Comparison of ENCODE assay signal across 8 cellular contexts in the genomic region with DNA sequence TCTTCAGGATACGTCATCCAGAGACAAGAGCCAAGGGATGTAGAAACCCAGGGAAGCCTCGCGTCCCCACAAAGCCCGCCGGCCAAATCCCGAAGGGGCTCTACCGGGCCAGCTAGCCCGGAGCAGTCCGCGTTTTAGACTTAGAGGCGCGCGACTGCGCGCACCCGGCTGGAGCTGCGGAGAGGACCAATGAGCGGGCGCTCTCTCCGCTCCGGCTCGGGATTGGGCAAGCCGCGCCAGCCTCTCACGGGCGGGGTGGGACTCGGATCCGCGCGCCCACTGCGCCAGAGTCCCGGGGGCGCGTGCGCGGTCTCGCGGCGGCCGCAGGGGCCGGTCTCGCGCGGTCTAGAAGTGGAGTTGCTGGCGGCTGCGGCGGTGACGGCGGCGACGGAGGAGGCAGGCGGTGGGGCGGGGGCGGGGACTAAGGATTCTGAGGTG. TPM values are rescaled to one million over a fixed set of nuclear protein-coding genes. Genes with fewer than 3 reads are reported as not detected.
A peak's percentile ranks its signal among the peaks of the same experiment; 100 is the strongest.
DNase-seq lines count a peak whose midpoint lies in the region; ATAC-seq and TF ChIP-seq lines count a peak whose summit lies in the region.

No MANE protein-coding gene starts in this region.

- no peaks in the 10 kb centered on the region for H3K9me3 ChIP-seq in SK-N-MC (ENCODE audit: low read depth, low read length)
- no peaks in the 10 kb centered on the region for H3K9me3 ChIP-seq in osteoblast (ENCODE audit: low read depth, low read length)
- H3K9me3 ChIP-seq in thoracic aorta, result no peaks in the 10 kb centered on the region

- peaks cover 3% of the 10 kb centered on the region; the same call in 1 of the 2 replicates for H3K27me3 Mint-ChIP-seq in HFFc6 (ENCODE audit: insufficient read depth)
- peaks cover 4% of the 10 kb centered on the region for H3K27me3 Mint-ChIP-seq in glutamatergic neuron (ENCODE audit: unreplicated experiment)

- H3K4me1 Mint-ChIP-seq in HFFc6 (ENCODE audit: low read depth) (peaks cover 48% of the 10 kb centered on the region), glutamatergic neuron (ENCODE audit: low read depth, unreplicated experiment) (no peaks in the 10 kb centered on the region)

- H3K36me3 Mint-ChIP-seq in HFFc6 (ENCODE audit: low read depth), result peaks cover 19% of the 10 kb centered on the region
- H3K36me3 Mint-ChIP-seq in activated naive CD4-positive, alpha-beta T cell treated with anti-CD3 and anti-CD28 coated beads, Interleukin-2, amount 50 U/mL, for 72 hours, result no peaks in the 10 kb centered on the region
- H3K36me3 Mint-ChIP-seq in glutamatergic neuron (ENCODE audit: unreplicated experiment), result no peaks in the 10 kb centered on the region

- peak overlapping the region; percentile 86 for H3K9ac ChIP-seq in SK-N-MC (ENCODE audit: insufficient read length)

- peak overlapping the region; percentile 92; the same call in 1 of the 2 replicates for H3K27ac ChIP-seq in SK-N-MC
- peak overlapping the region; percentile 89 for H3K27ac ChIP-seq in osteoblast (ENCODE audit: low read depth, low read length)
- peak overlapping the region; percentile 93 to 99 for H3K27ac ChIP-seq in thoracic aorta

- no peak for TF ChIP-seq CTCF in GM06990 (IDR thresholded peaks at IDR 0.05; ENCODE audit: insufficient read depth, low read length, poor library complexity, severe bottlenecking)
- TF ChIP-seq CTCF in HFFc6 (IDR thresholded peaks at IDR 0.05), result no peak
- TF ChIP-seq CTCF in glutamatergic neuron (IDR thresholded peaks at IDR 0.05; ENCODE audit: partially characterized antibody, unreplicated experiment), result no peak
- TF ChIP-seq CTCF in osteoblast (IDR thresholded peaks at IDR 0.05; ENCODE audit: extremely low read depth, low read depth, low read length), result no peak
- no peak for TF ChIP-seq CTCF in thoracic aorta (IDR thresholded peaks at IDR 0.05)

- peak; percentile 90 to 95 for ATAC-seq in activated naive CD4-positive, alpha-beta T cell treated with anti-CD3 and anti-CD28 coated beads, Interleukin-2, amount 50 U/mL, for 72 hours
- peak; percentile 84 for ATAC-seq in thoracic aorta (ENCODE audit: insufficient number of reproducible peaks, low FRiP score, low read depth)

- H3K27ac Mint-ChIP-seq in HFFc6 (peak overlapping the region; percentile 84), glutamatergic neuron (ENCODE audit: unreplicated experiment) (peak overlapping the region; percentile 59)
- peak overlapping the region; percentile 84 to 88 for H3K27ac Mint-ChIP-seq in activated naive CD4-positive, alpha-beta T cell treated with anti-CD3 and anti-CD28 coated beads, Interleukin-2, amount 50 U/mL, for 72 hours

- H3K36me3 ChIP-seq in GM06990 (ENCODE audit: control insufficient read depth, insufficient read depth, low read length), result no peaks in the 10 kb centered on the region
- H3K36me3 ChIP-seq in SK-N-MC (ENCODE audit: insufficient read depth, low read length), result peaks cover 16% of the 10 kb centered on the region
- no peaks in the 10 kb centered on the region for H3K36me3 ChIP-seq in osteoblast (ENCODE audit: insufficient read depth, low read length)
- no peaks in the 10 kb centered on the region for H3K36me3 ChIP-seq in thoracic aorta

- DNase-seq in GM06990 (ENCODE audit: extremely low read depth, insufficient read length) (peak; percentile 99), HFFc6 (peak; percentile 97), NAMALWA (ENCODE audit: low spot score) (peak; percentile 89), SK-N-MC (ENCODE audit: low read depth, low spot score) (peak; percentile 59), glutamatergic neuron (peak; percentile 96), osteoblast (ENCODE audit: insufficient read length, low spot score, missing footprints) (peak; percentile 98), thoracic aorta (ENCODE audit: low spot score) (peak; percentile 84)
- peak; percentile 93 to 94 for DNase-seq in activated naive CD4-positive, alpha-beta T cell treated with anti-CD3 and anti-CD28 coated beads, Interleukin-2, amount 50 U/mL, for 72 hours (ENCODE audit: low spot score in 2 of 2)

- H3K4me1 ChIP-seq in osteoblast (ENCODE audit: insufficient read depth, low read length), result peaks cover 15% of the 10 kb centered on the region
- peaks cover 12 to 26% of the 10 kb centered on the region in 2 donors for H3K4me1 ChIP-seq in thoracic aorta (ENCODE audit: control insufficient read depth in 1 of 2, low read depth in 2 of 2)

- H3K27me3 ChIP-seq in GM06990 (replicated peaks; ENCODE audit: control insufficient read depth, insufficient read depth, low read length) (no peaks in the 10 kb centered on the region), osteoblast (ENCODE audit: insufficient read depth, low read length) (no peaks in the 10 kb centered on the region), thoracic aorta (replicated peaks; ENCODE audit: insufficient read depth) (no peaks in the 10 kb centered on the region)

- peak overlapping the region; percentile 85 for H3K4me3 Mint-ChIP-seq in HFFc6
- H3K4me3 Mint-ChIP-seq in glutamatergic neuron (ENCODE audit: unreplicated experiment), result peak overlapping the region; percentile 83

- peaks cover 10% of the 10 kb centered on the region for H4K20me1 ChIP-seq in osteoblast (ENCODE audit: insufficient read depth, low read length)

- H3K9me3 Mint-ChIP-seq in HFFc6 (no peaks in the 10 kb centered on the region), glutamatergic neuron (ENCODE audit: unreplicated experiment) (no peaks in the 10 kb centered on the region)
- no peaks in the 10 kb centered on the region for H3K9me3 Mint-ChIP-seq in activated naive CD4-positive, alpha-beta T cell treated with anti-CD3 and anti-CD28 coated beads, Interleukin-2, amount 50 U/mL, for 72 hours

- H3K4me2 ChIP-seq in osteoblast (ENCODE audit: insufficient read depth, low read length), result peak overlapping the region; percentile 97

- H3K4me3 ChIP-seq in GM06990 (replicated peaks; ENCODE audit: low read depth, low read length) (peak overlapping the region; percentile 92), SK-N-MC (peak overlapping the region; percentile 89), osteoblast (ENCODE audit: insufficient read depth, low read length) (peak overlapping the region; percentile 94), thoracic aorta (peak overlapping the region; percentile 96)

- peaks cover 41% of the 10 kb centered on the region for H3K79me2 ChIP-seq in osteoblast (ENCODE audit: insufficient read depth, low read length)

- H2AFZ ChIP-seq in osteoblast (ENCODE audit: low read length), result peak overlapping the region; percentile 86

RNA-seq across cellular contexts. Expression of a gene that starts 0.2 kb away (rescaled TPM):
- total RNA-seq in HFFc6 (2021; fragmentation: NEBNext Ultra II Directional; extraction: Animal tissue kit (Norgen Biotek cat#: 25700)), result 10 to 100 TPM; 41.9 to 52.7 (median 45.9) TPM
- total RNA-seq in activated naive CD4-positive, alpha-beta T cell treated with anti-CD3 and anti-CD28 coated beads, Interleukin-2, amount 50 U/mL, for 72 hours, result 1 to 10 TPM; 8.7 to 9.7 TPM
- total RNA-seq in glutamatergic neuron (ENCODE audit: unreplicated experiment) (4.5 TPM), osteoblast (21.2 and 21.7 TPM in 2 replicates), thoracic aorta (10 to 100 TPM; 16.9 to 20.1 TPM)

RNA-seq across cellular contexts. Expression of a gene that starts 51.8 kb away (rescaled TPM):
- under 1 TPM in 2 of 6 experiments, not detected in 4; 0.12 to 0.13 TPM for total RNA-seq in HFFc6 (2021; fragmentation: NEBNext Ultra II Directional; extraction: Animal tissue kit (Norgen Biotek cat#: 25700))
- total RNA-seq in activated naive CD4-positive, alpha-beta T cell treated with anti-CD3 and anti-CD28 coated beads, Interleukin-2, amount 50 U/mL, for 72 hours, result not detected
- total RNA-seq in glutamatergic neuron (ENCODE audit: unreplicated experiment) (not detected), osteoblast (not detected in 2 replicates), thoracic aorta (under 1 TPM in 1 of 2 donors, not detected in 1; 0.28 TPM)

Comparison
In these comparisons a context has a peak if more than half of its experiments do, and no peak if none do; other contexts are left out.
1. Peak in every context shown above with its lines: DNase-seq, ATAC-seq, H3K4me3 ChIP-seq and H3K27ac ChIP-seq.